1 cellular context compared by ENCODE assay signal in the genomic region with DNA sequence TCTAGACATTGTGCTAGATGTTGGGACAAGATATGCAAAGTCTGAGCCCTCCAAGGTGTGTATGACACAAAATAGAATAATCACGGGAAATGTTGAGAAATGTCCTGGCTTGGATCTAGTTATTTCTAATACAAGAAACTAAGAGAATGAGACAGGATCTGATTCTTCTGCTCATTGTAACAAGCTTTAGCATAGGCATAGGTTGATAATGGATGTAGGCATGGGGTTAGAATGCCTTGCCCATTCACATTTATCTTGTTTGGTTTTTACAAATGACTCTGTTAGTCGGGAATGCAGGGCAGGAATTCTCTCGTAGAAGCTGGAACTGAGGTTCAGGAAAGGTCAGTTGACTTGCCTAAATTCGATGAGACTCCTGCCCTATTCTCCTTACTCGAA.
TF ChIP-seq lines count a peak whose summit lies in the region.

No MANE protein-coding gene starts in this region.

TF ChIP-seq in H1, 55 proteins besides CTCF, POLR2A, EP300 and RAD21:
- TF ChIP-seq TAF1 (IDR thresholded peaks at IDR 0.05; ENCODE audit: low read depth, low read length) (no peak), NRF1 (IDR thresholded peaks at IDR 0.05; ENCODE audit: low read depth, low read length) (no peak), SAP30 (IDR thresholded peaks at IDR 0.05; ENCODE audit: insufficient read depth, insufficient replicate concordance, low read length) (no peak), TBP (IDR thresholded peaks at IDR 0.05; ENCODE audit: low read depth, low read length) (no peak), KDM4A (IDR thresholded peaks at IDR 0.05; ENCODE audit: low read depth, low read length, severe bottlenecking) (no peak), BRCA1 (IDR thresholded peaks at IDR 0.05; ENCODE audit: low read depth, low read length) (no peak), SIX5 (IDR thresholded peaks at IDR 0.05; ENCODE audit: low read depth, low read length) (no peak), SP4 (IDR thresholded peaks at IDR 0.05; ENCODE audit: low read length) (no peak)
TF ChIP-seq in H1: peak in this region for 0.
